In genomic region chr21:38258803-38259485, GRCh38 we compare ENCODE assay signal across 16 cellular contexts. TPM values are rescaled to one million over a fixed set of nuclear protein-coding genes. Genes with fewer than 3 reads are reported as not detected.
DNase-seq lines count a peak whose midpoint lies in the region; ATAC-seq and TF ChIP-seq lines count a peak whose summit lies in the region.
"Had no signal": no experiment of that assay in that cellular context is flagged by ENCODE, and none has a peak within 500 bp of the region (broad histone marks: within the 10 kb centered on the region; RNA-seq: fewer than 3 reads in every experiment).

No MANE protein-coding gene starts in this region.

- no peak overlapping the region for H3K4me2 ChIP-seq in hepatocyte
- H3K4me2 ChIP-seq: GM23338 had no signal

- TF ChIP-seq CTCF in body of pancreas (IDR thresholded peaks at IDR 0.05), result no peak
- no peak for TF ChIP-seq CTCF in hepatocyte (IDR thresholded peaks at IDR 0.05; ENCODE audit: poor library complexity)
- TF ChIP-seq CTCF in spleen (IDR thresholded peaks at IDR 0.05 in 8 of 11, conservative IDR thresholded peaks at IDR 0.05 in 3 of 11), result no peak

- H3K4me3 ChIP-seq in body of pancreas, result peak overlapping the region in 1 of 2 donors; percentile 7
- H3K4me3 ChIP-seq in hepatocyte, result no peak overlapping the region
- peak overlapping the region in 1 of 8 donors; percentile 40 for H3K4me3 ChIP-seq in spleen
- H3K4me3 ChIP-seq: GM12878, GM23338 had no signal

- intact Hi-C loops in body of pancreas (cut with DNase I) (no loop called here), spleen (cut with DNase I; ENCODE audit: low total_unique reads) (no loop called here)

- H3K9me3 ChIP-seq in body of pancreas (no peaks in the 10 kb centered on the region), hepatocyte (ENCODE audit: low read depth) (no peaks in the 10 kb centered on the region), spleen (no peaks in the 10 kb centered on the region)

- no peaks in the 10 kb centered on the region for H3K9me2 ChIP-seq in hepatocyte (replicated peaks; ENCODE audit: insufficient read depth)

- ATAC-seq in body of pancreas (no peak), GM18502 (IDR thresholded peaks at IDR 0.05; ENCODE audit: poor library complexity, unreplicated experiment) (no peak), GM21515 (IDR thresholded peaks at IDR 0.05; ENCODE audit: unreplicated experiment) (no peak)
- ATAC-seq: GM12878, GM23338 had no signal

- H3K36me3 ChIP-seq in body of pancreas (replicated peaks in 1 of 2; ENCODE audit: insufficient read depth in 1 of 2, low read depth in 2 of 2) (no peaks in the 10 kb centered on the region), hepatocyte (replicated peaks; ENCODE audit: insufficient read depth, low read depth) (no peaks in the 10 kb centered on the region), spleen (no peaks in the 10 kb centered on the region)

- peaks cover 36% of the 10 kb centered on the region for H3K4me1 ChIP-seq in body of pancreas
- no peaks in the 10 kb centered on the region for H3K4me1 ChIP-seq in hepatocyte (ENCODE audit: insufficient read depth)
- H3K4me1 ChIP-seq in spleen, result peaks cover 0 to 14% (median 0%) of the 10 kb centered on the region in 6 donors

- H4K20me1 ChIP-seq in hepatocyte (ENCODE audit: insufficient read depth, poor library complexity, severe bottlenecking), result no peaks in the 10 kb centered on the region

- WGBS in body of pancreas, 2 donors, result 45 to 49% methylated on average over 14 of the region's 14 CpGs
- 78% methylated on average over 14 of the region's 14 CpGs for WGBS in hepatocyte (ENCODE audit: low lambda C conversion rate, missing lambda C conversion rate)
- WGBS in spleen, 5 donors, result 50 to 64% (median 56%) methylated on average over 14 of the region's 14 CpGs

- no peaks in the 10 kb centered on the region for H3K27me3 ChIP-seq in body of pancreas
- H3K27me3 ChIP-seq in hepatocyte, result peaks cover 5% of the 10 kb centered on the region
- H3K27me3 ChIP-seq in spleen (replicated peaks in 1 of 7), result peaks cover 0 to 19% (median 0%) of the 10 kb centered on the region in 7 donors

- H2AFZ ChIP-seq in hepatocyte, result no peak overlapping the region
- H2AFZ ChIP-seq: GM23338 had no signal

- TF ChIP-seq POLR2A in body of pancreas (IDR thresholded peaks at IDR 0.05) (no peak), spleen (IDR thresholded peaks at IDR 0.05) (no peak)

- H3K27ac ChIP-seq in body of pancreas (peak overlapping the region in 3 of 4 donors; percentile 2 to 74 (median 9)), hepatocyte (no peak overlapping the region), spleen (peak overlapping the region in 5 of 8 donors; percentile 23 to 79 (median 74))

- DNase-seq in HCEC 1CT (peak; percentile 61), body of pancreas (no peak), hepatocyte (ENCODE audit: low spot score) (peak; percentile 44), spleen (no peak), germinal center (ENCODE audit: low spot score) (no peak), NCI-H774 (lab: John Stamatoyannopoulos, UW) (no peak)
- DNase-seq: activated naive CD4-positive, alpha-beta T cell; cortex of kidney; DMS53; NCI-H1105; NCI-H510A; retina had no signal

- no peaks in the 10 kb centered on the region for H3K79me2 ChIP-seq in hepatocyte

RNA-seq across cellular contexts. Expression of gene KCNJ15, which starts 2.2 kb away (rescaled TPM):
- 10 to 100 TPM; 23.1 to 27.5 TPM for total RNA-seq in body of pancreas
- total RNA-seq in hepatocyte, result 0.40 and 0.43 TPM in 2 replicates
- 0.27 and 0.88 TPM in 2 replicates for polyA plus RNA-seq in hepatocyte
- 10 to 100 TPM in 6 of 7 donors, 1 to 10 TPM in 1; 8.9 to 45.6 (median 20.6) TPM for total RNA-seq in spleen
- polyA plus RNA-seq in spleen, result 1 to 10 TPM in 2 of 3 donors, under 1 TPM in 1; 0.27 to 2.1 (median 1.3) TPM
- total RNA-seq: GM23338 had no signal
- polyA plus RNA-seq: GM23338 had no signal

Comparison
In these comparisons a context has a peak if more than half of its experiments do, and no peak if none do; other contexts are left out.
1. DNase-seq: peak in HCEC 1CT (single experiment) and hepatocyte (single experiment); none in body of pancreas (0 of 4), spleen (single experiment), germinal center (single experiment) and NCI-H774 (single experiment).